26 cellular contexts compared by ENCODE assay signal in genomic region chr6:124857746-124858145, GRCh38.
"Had no signal": no experiment of that assay in that cellular context is flagged by ENCODE, and none has a peak within 500 bp of the region (broad histone marks: within the 10 kb centered on the region; RNA-seq: fewer than 3 reads in every experiment).

No MANE protein-coding gene starts in this region.

- H3K27ac ChIP-seq: left ventricle myocardium inferior, neural progenitor cell, neutrophil, ovary, right atrium auricular region, right lobe of liver, stomach, testis, thyroid gland, transverse colon, upper lobe of left lung, vagina had no signal

- H3K4me2 ChIP-seq: neural progenitor cell had no signal

- H3K4me3 ChIP-seq: left ventricle myocardium inferior, lung, neural progenitor cell, ovary, right atrium auricular region, right lobe of liver, stomach, testis, thyroid gland, transverse colon, upper lobe of left lung, vagina had no signal

- H3K27me3 ChIP-seq: neural progenitor cell, neutrophil, ovary, right atrium auricular region, right lobe of liver, stomach, testis, thyroid gland, transverse colon, upper lobe of left lung, vagina had no signal

- H3K4me1 ChIP-seq: left ventricle myocardium inferior, neural progenitor cell, right atrium auricular region, right lobe of liver, stomach, testis, thyroid gland, transverse colon, upper lobe of left lung, vagina had no signal

- DNase-seq: hippocampal formation; left ventricle myocardium inferior; mesendoderm; naive B cell; natural killer cell; nephron progenitor cell; occipital lobe; ovary; right lobe of liver; stimulated activated CD4-positive, alpha-beta T cell treated with anti-CD3 and anti-CD28 coated beads, Interleukin-12 subunit alpha, Interleukin-12 subunit beta, amount 100 ng/mL, for 4 hours; stimulated activated CD4-positive, alpha-beta T cell treated with anti-CD3 and anti-CD28 coated beads, Interleukin-15, amount 100 ng/mL, for 24 hours; stimulated activated CD4-positive, alpha-beta T cell treated with anti-CD3 and anti-CD28 coated beads, Interleukin-2, amount 100 ng/mL, for 24 hours; stimulated activated CD4-positive, alpha-beta T cell treated with anti-CD3 and anti-CD28 coated beads, Interleukin-4, amount 100 ng/mL, for 1 hour; stimulated activated naive B cell treated with anti-CD40 and anti-IgM and Interleukin-4, amounts not matched to agents 10 μg/mL and 1 μg/mL and 100 μg/mL, for 72 hours; stimulated activated naive CD8-positive, alpha-beta T cell treated with anti-CD3 and anti-CD28 coated beads, Interleukin-15, Interleukin-2, amounts not matched to agents 100 U/mL and 50 U/mL, for 24 hours; stomach; testis; thyroid gland; transverse colon; upper lobe of left lung had no signal

- H3K9me3 ChIP-seq: left ventricle myocardium inferior, neutrophil, ovary, right atrium auricular region, right lobe of liver, stomach, testis, thyroid gland, transverse colon, upper lobe of left lung, vagina had no signal

- H2AFZ ChIP-seq: neural progenitor cell had no signal

- H3K9ac ChIP-seq: neural progenitor cell had no signal

- FAIRE-seq: keratinocyte had no signal

- H3K36me3 ChIP-seq: left ventricle myocardium inferior, neural progenitor cell, neutrophil, ovary, right atrium auricular region, right lobe of liver, stomach, thyroid gland, transverse colon, upper lobe of left lung, vagina had no signal
